In genomic region chr17:33874617-33875060, GRCh38 we compare ENCODE assay signal across 23 cellular contexts.
A peak's percentile ranks its signal among the peaks of the same experiment; 100 is the strongest.
DNase-seq lines count a peak whose midpoint lies in the region; ATAC-seq, FAIRE-seq and TF ChIP-seq lines count a peak whose summit lies in the region.
"Had no signal": no experiment of that assay in that cellular context is flagged by ENCODE, and none has a peak within 500 bp of the region (broad histone marks: within the 10 kb centered on the region; RNA-seq: fewer than 3 reads in every experiment).

No MANE protein-coding gene starts in this region.

- POLR2A ChIA-PET in K562 (lab: Yijun Ruan, JAX), result interaction anchor here (0.6 to 1.7 kb wide), 3 partner anchors 29 to 112 kb away, joined by 4 to 5 read pairs (median 5); no protein-coding TSS in a partner anchor

- no TSS peak for BruUV-seq in K562 (replicated peaks; lab: Mats Ljungman, UMichigan)

- H4K20me1 ChIP-seq in K562 (replicated peaks; ENCODE audit: control insufficient read depth, insufficient read depth, low read length), result no peaks in the 10 kb centered on the region

- WGBS in K562 (ENCODE audit: insufficient coverage, low coverage, missing lambda C conversion rate), result 0% methylated on average over 2 of the region's 2 CpGs
- 35 to 56% methylated on average over 2 of the region's 2 CpGs for WGBS in transverse colon (ENCODE audit: low coverage in 1 of 2), 2 donors
- WGBS in lower leg skin, 2 donors, result 52 to 55% methylated on average over 2 of the region's 2 CpGs

- DNase-seq in Right ventricle myocardium inferior (ENCODE audit: missing footprints) (peak; percentile 74), cardiac septum (ENCODE audit: low spot score) (no peak), MV-4-11 (lab: John Stamatoyannopoulos, UW) (peak; percentile 74), K562 (ENCODE audit: extremely low read depth in 1 of 4, low spot score in 3 of 4) (peak; percentile 79 to 94 (median 84)), transverse colon (peak; percentile 8), lower leg skin (ENCODE audit: low spot score in 2 of 2) (no peak)
- DNase-seq: activated CD4-positive, alpha-beta memory T cell treated with anti-CD3 and anti-CD28 coated beads for 36 hours; activated CD4-positive, CD25-positive, alpha-beta regulatory T cell; activated gamma-delta T cell treated with Interleukin-2 at 50 U/mL for 16 hours; Kasumi-1; mammary epithelial cell; NCI-H1417; NCI-H510A; PC-3; stimulated activated CD4-positive, alpha-beta T cell treated with anti-CD3 and anti-CD28 coated beads, Interleukin-15, amount 100 ng/mL, for 24 hours had no signal

- TF ChIP-seq CTCF in K562 (IDR thresholded peaks at IDR 0.05 in 2 of 3, conservative IDR thresholded peaks at IDR 0.05 in 1 of 3; ENCODE audit: insufficient read depth in 2 of 3, low read depth in 1 of 3, low read length in 3 of 3), result no peak
- no peak for TF ChIP-seq CTCF in transverse colon (IDR thresholded peaks at IDR 0.05)
- TF ChIP-seq CTCF in lower leg skin (IDR thresholded peaks at IDR 0.05), result no peak

- H3K27ac ChIP-seq in K562 (ENCODE audit: extremely low read depth, low read depth, low read length) (peak overlapping the region; percentile 90), transverse colon (no peak overlapping the region)
- H3K27ac ChIP-seq: adrenal gland, breast epithelium, C4-2B, SJSA1 had no signal

- no peaks in the 10 kb centered on the region for H3K9me1 ChIP-seq in K562 (ENCODE audit: control insufficient read depth, insufficient read depth, low read length)

- in situ Hi-C loops in K562 (cut with MboI), result no loop called here
- in situ Hi-C loops in transverse colon (cut with MboI; ENCODE audit: low pct_ligation_motif_present in 1 of 4, low pct_unique_long_range_greater_than_20kb in 1 of 4, low sequenced_read_pairs in 3 of 4), result no loop called here

- FAIRE-seq in K562 (lab: Jason Lieb, UNC), result peak; percentile 86
- FAIRE-seq: GM12878 had no signal

- no peak overlapping the region for H2AFZ ChIP-seq in K562 (ENCODE audit: low read depth, low read length)

- no peak overlapping the region for H3K4me3 ChIP-seq in K562
- H3K4me3 ChIP-seq in transverse colon, result no peak overlapping the region
- no peak overlapping the region for H3K4me3 ChIP-seq in lower leg skin (ENCODE audit: low read depth, poor library complexity, severe bottlenecking)
- H3K4me3 ChIP-seq: adrenal gland, breast epithelium, GM12878, SJSA1 had no signal

- peak in 1 of 2 experiments; percentile 17; a peak in 2 of 4 replicates for TF ChIP-seq RAD21 in K562 (CRISPR knock-in tag; conservative IDR thresholded peaks at IDR 0.05 in 1 of 2, IDR thresholded peaks at IDR 0.05 in 1 of 2)

- H3K79me2 ChIP-seq in K562 (ENCODE audit: control insufficient read depth, insufficient read depth, low read length), result no peaks in the 10 kb centered on the region

- H3K9me3 ChIP-seq in K562 (replicated peaks; ENCODE audit: control insufficient read depth, insufficient read depth, low read depth, low read length) (no peaks in the 10 kb centered on the region), transverse colon (no peaks in the 10 kb centered on the region)
- H3K9me3 ChIP-seq: adrenal gland, breast epithelium, SJSA1 had no signal

- H3K4me1 ChIP-seq in K562 (replicated peaks in 1 of 2; ENCODE audit: control insufficient read depth in 2 of 2, insufficient read depth in 2 of 2, low read length in 2 of 2) (peaks cover 39 to 68% of the 10 kb centered on the region in 2 experiments), transverse colon (no peaks in the 10 kb centered on the region)
- H3K4me1 ChIP-seq: adrenal gland, breast epithelium, SJSA1 had no signal

- CTCF ChIA-PET in K562 (lab: Yijun Ruan, JAX; ENCODE audit: low intra/inter-chr PET ratio), result no interaction called here

- intact Hi-C loops in Right ventricle myocardium inferior (cut with DNase I) (no loop called here), cardiac septum (cut with DNase I) (no loop called here), K562 (cut with micrococcal nuclease) (loop anchor here (1.0 to 5.0 kb wide), 3 partner anchors 14 to 53 kb away; no protein-coding TSS in a partner anchor), transverse colon (cut with DNase I; ENCODE audit: low total_unique reads) (no loop called here), lower leg skin (cut with DNase I; ENCODE audit: low total_unique reads) (no loop called here)

- H3K27me3 ChIP-seq in K562 (ENCODE audit: control insufficient read depth in 2 of 2, insufficient read depth in 2 of 2, low read length in 2 of 2), result no peaks in the 10 kb centered on the region
- H3K27me3 ChIP-seq in transverse colon, result peaks cover 11% of the 10 kb centered on the region
- H3K27me3 ChIP-seq: adrenal gland, SJSA1 had no signal

- peak; percentile 94 for TF ChIP-seq EP300 in K562 (IDR thresholded peaks at IDR 0.05; ENCODE audit: low read length)
- no peak for TF ChIP-seq EP300 in transverse colon (IDR thresholded peaks at IDR 0.05; ENCODE audit: low read depth)

- TF ChIP-seq POLR2A in K562 (conservative IDR thresholded peaks at IDR 0.05) (no peak), transverse colon (IDR thresholded peaks at IDR 0.05) (no peak), lower leg skin (IDR thresholded peaks at IDR 0.05) (no peak)

- no peak for ATAC-seq in Right ventricle myocardium inferior
- ATAC-seq in K562, result peak; percentile 42
- ATAC-seq in HG03457 (IDR thresholded peaks at IDR 0.05; ENCODE audit: unreplicated experiment), result no peak
- no peak for ATAC-seq in GM18873 (IDR thresholded peaks at IDR 0.05; ENCODE audit: low FRiP score, unreplicated experiment)
- ATAC-seq: GM12878, PC-3, sciatic nerve had no signal

- H3K36me3 ChIP-seq in K562 (ENCODE audit: control insufficient read depth, insufficient read depth, low read length) (no peaks in the 10 kb centered on the region), transverse colon (no peaks in the 10 kb centered on the region)
- H3K36me3 ChIP-seq: adrenal gland, breast epithelium, SJSA1 had no signal

- H3K9ac ChIP-seq in K562 (ENCODE audit: insufficient read depth in 1 of 2, low read depth in 2 of 2, low read length in 2 of 2), result peak overlapping the region in 1 of 2 experiments; percentile 64; a peak in 2 of 4 replicates

- peak overlapping the region; percentile 66 for H3K4me2 ChIP-seq in K562 (ENCODE audit: insufficient read depth, low read length)

TF ChIP-seq in K562, 482 proteins besides CTCF, POLR2A, EP300 and RAD21 (continues in another document):
- peak; percentile 63 for TF ChIP-seq MYNN (IDR thresholded peaks at IDR 0.05)
- TF ChIP-seq MYNN (CRISPR knock-in tag; IDR thresholded peaks at IDR 0.05), result no peak
- peak; percentile 11; the same call in 1 of the 2 replicates for TF ChIP-seq ATF3 (IDR thresholded peaks at IDR 0.05)
- no peak for TF ChIP-seq ATF3 (CRISPR knock-in tag; conservative IDR thresholded peaks at IDR 0.05)
- TF ChIP-seq SMAD2 (IDR thresholded peaks at IDR 0.05; ENCODE audit: low read depth, low read length), result no peak
- TF ChIP-seq SMARCB1 (IDR thresholded peaks at IDR 0.05; ENCODE audit: insufficient read length, low read depth), result no peak
- peak; percentile 62 for TF ChIP-seq BRD9 (IDR thresholded peaks at IDR 0.05; ENCODE audit: low read depth, partially characterized antibody)
- peak; percentile 36 for TF ChIP-seq EGR1 (conservative IDR thresholded peaks at IDR 0.05)
- TF ChIP-seq MECOM (CRISPR knock-in tag; IDR thresholded peaks at IDR 0.05), result peak; percentile 75
- TF ChIP-seq NFE2 (IDR thresholded peaks at IDR 0.05; ENCODE audit: low read depth), result peak; percentile 2; the same call in 1 of the 2 replicates
- no peak for TF ChIP-seq ZFP1 (CRISPR knock-in tag; IDR thresholded peaks at IDR 0.05)
- no peak for TF ChIP-seq ERF (CRISPR knock-in tag; IDR thresholded peaks at IDR 0.05)
- TF ChIP-seq ZNF583 (CRISPR knock-in tag; IDR thresholded peaks at IDR 0.05), result peak; percentile 67; the same call in 1 of the 2 replicates
- TF ChIP-seq EP400 (IDR thresholded peaks at IDR 0.05), result peak; percentile 89
- TF ChIP-seq ELK1 (CRISPR knock-in tag; IDR thresholded peaks at IDR 0.05), result no peak
- peak; percentile 64 for TF ChIP-seq SMARCC2 (IDR thresholded peaks at IDR 0.05; ENCODE audit: low read depth)
- TF ChIP-seq MLLT1 (IDR thresholded peaks at IDR 0.05), result peak; percentile 5 to 79; a peak in 3 of 4 replicates
- peak; percentile 67 for TF ChIP-seq NR2C1 (IDR thresholded peaks at IDR 0.05)
- 0 out of 2 replicates have a peak, but pooled peaks have one; percentile 39 for TF ChIP-seq NR2C1 (tag; IDR thresholded peaks at IDR 0.05)

Comparison
In these comparisons a context has a peak if more than half of its experiments do, and no peak if none do; other contexts are left out.
1. DNase-seq: peak in Right ventricle myocardium inferior (single experiment), MV-4-11 (single experiment), K562 (4 of 4) and transverse colon (single experiment); none in cardiac septum (single experiment) and lower leg skin (0 of 2).